ENCODE assay signal across 26 cellular contexts in genomic region chr5:180045889-180046499, GRCh38.
"Had no signal": no experiment of that assay in that cellular context is flagged by ENCODE, and none has a peak within 500 bp of the region (broad histone marks: within the 10 kb centered on the region; RNA-seq: fewer than 3 reads in every experiment).

No MANE protein-coding gene starts in this region.

- H3K27ac ChIP-seq: epithelial cell of prostate, esophagus muscularis mucosa, foreskin keratinocyte, gastroesophageal sphincter, heart right ventricle, ovary, psoas muscle, skin epidermis, spleen, stomach, testis, tibial artery had no signal

- ATAC-seq: foreskin keratinocyte; gastroesophageal sphincter; left lobe of liver; natural killer cell; psoas muscle; right cardiac atrium; stimulated activated naive B cell treated with anti-CD40 and anti-IgM and Interleukin-4, amounts not matched to agents 10 μg/mL and 1 μg/mL and 100 μg/mL, for 72 hours had no signal

- DNase-seq: cerebellar nuclear complex; dorsolateral prefrontal cortex; effector CD4-positive, alpha-beta T cell; foreskin keratinocyte; heart right ventricle; natural killer cell; occipital lobe; ovary; posterior cingulate gyrus; psoas muscle; right cardiac atrium; spleen; stimulated activated CD4-positive, alpha-beta T cell treated with anti-CD3 and anti-CD28 coated beads, Interleukin-4, amount 100 ng/mL, for 4 hours; stimulated activated naive B cell treated with anti-CD40 and anti-IgM and Interleukin-4, amounts not matched to agents 10 μg/mL and 1 μg/mL and 100 μg/mL, for 72 hours; stomach; tibial artery had no signal

- H3K4me1 ChIP-seq: foreskin keratinocyte, testis had no signal

- H3K36me3 ChIP-seq: gastroesophageal sphincter, ovary, tibial artery had no signal

- H3K4me3 ChIP-seq: esophagus muscularis mucosa, gastroesophageal sphincter, heart right ventricle, lung, ovary, psoas muscle, skin epidermis, spleen, stomach, testis, tibial artery had no signal

- H3K9me3 ChIP-seq: esophagus muscularis mucosa, gastroesophageal sphincter, heart right ventricle, ovary, psoas muscle, stomach, testis, tibial artery had no signal

- H3K27me3 ChIP-seq: dorsolateral prefrontal cortex, esophagus muscularis mucosa, foreskin keratinocyte, gastroesophageal sphincter, heart right ventricle, ovary, spleen, stomach, testis, tibial artery had no signal

- FAIRE-seq: colon, keratinocyte, urothelium cell line had no signal
